10 cellular contexts compared by ENCODE assay signal in the genomic region with DNA sequence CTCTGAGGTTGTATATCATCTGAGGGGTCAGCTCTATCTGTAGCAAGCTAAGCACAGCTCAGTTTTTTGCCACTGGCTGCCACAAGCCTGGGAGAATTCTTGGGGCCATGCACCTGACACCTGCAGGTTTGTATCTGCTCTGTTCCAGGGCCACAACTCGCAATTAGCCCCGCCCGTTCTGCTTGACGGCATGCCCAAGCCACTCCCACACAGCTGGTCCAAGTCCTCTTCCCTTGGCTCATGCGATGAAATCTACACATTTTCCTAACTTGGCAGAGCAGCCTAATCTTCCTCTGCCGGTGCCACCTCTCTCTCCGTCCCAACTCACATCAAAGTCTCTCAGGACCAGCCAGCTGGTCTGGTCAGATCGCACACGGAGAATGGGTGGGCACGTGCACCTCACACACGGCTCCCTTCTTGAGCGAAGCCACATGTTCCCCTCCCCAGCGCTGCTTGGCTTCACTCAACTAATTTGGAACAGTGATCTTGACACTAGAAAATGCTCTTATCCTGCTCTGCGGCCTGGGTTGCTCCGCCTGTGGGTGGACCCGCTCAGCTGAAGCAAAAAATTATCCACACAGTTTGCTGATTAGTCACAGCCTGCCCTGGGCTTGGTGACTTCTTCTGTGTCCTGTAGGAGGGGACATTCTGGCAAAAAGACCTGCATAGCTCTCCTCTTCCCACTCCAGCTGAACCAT.
A peak's percentile ranks its signal among the peaks of the same experiment; 100 is the strongest.
DNase-seq lines count a peak whose midpoint lies in the region; ATAC-seq and TF ChIP-seq lines count a peak whose summit lies in the region.
"Had no signal": no experiment of that assay in that cellular context is flagged by ENCODE, and none has a peak within 500 bp of the region (broad histone marks: within the 10 kb centered on the region; RNA-seq: fewer than 3 reads in every experiment).

No MANE protein-coding gene starts in this region.

- WGBS in right cardiac atrium = 51% methylated on average over 16 of the region's 16 CpGs
- 70% methylated on average over 16 of the region's 16 CpGs for WGBS in esophagus muscularis mucosa

- no peak for TF ChIP-seq POLR2A in Peyer's patch (IDR thresholded peaks at IDR 0.05)
- TF ChIP-seq POLR2A in esophagus muscularis mucosa (IDR thresholded peaks at IDR 0.05; ENCODE audit: low read depth) = no peak

- H3K36me3 ChIP-seq in Peyer's patch (no peaks in the 10 kb centered on the region), esophagus muscularis mucosa (no peaks in the 10 kb centered on the region)
- H3K36me3 ChIP-seq: BLaER1 had no signal

- intact Hi-C loops in right cardiac atrium (cut with DNase I) = no loop called here
- intact Hi-C loops in esophagus muscularis mucosa (cut with DNase I) = no loop called here
- intact Hi-C loops in activated CD4-positive, alpha-beta memory T cell treated with anti-CD3 and anti-CD28 coated beads for 36 hours (cut with micrococcal nuclease) = no loop called here

- no peak overlapping the region for H3K4me3 Mint-ChIP-seq in activated CD4-positive, alpha-beta memory T cell treated with anti-CD3 and anti-CD28 coated beads for 36 hours
- H3K4me3 Mint-ChIP-seq in endothelial cell (ENCODE audit: unreplicated experiment) = no peak overlapping the region
- H3K4me3 Mint-ChIP-seq: activated T-cell treated with anti-CD3 and anti-CD28 coated beads, Interleukin-2, amount 50 U/mL, for 72 hours had no signal

- no peaks in the 10 kb centered on the region for H3K4me1 Mint-ChIP-seq in activated CD4-positive, alpha-beta memory T cell treated with anti-CD3 and anti-CD28 coated beads for 36 hours (ENCODE audit: low read depth)
- H3K4me1 Mint-ChIP-seq in endothelial cell (ENCODE audit: unreplicated experiment) = peaks cover 2% of the 10 kb centered on the region

- H3K9me3 ChIP-seq in Peyer's patch (no peaks in the 10 kb centered on the region), right cardiac atrium (ENCODE audit: control insufficient read depth, low read length) (no peaks in the 10 kb centered on the region), esophagus muscularis mucosa (no peaks in the 10 kb centered on the region)

- CTCF ChIA-PET in activated CD4-positive, alpha-beta memory T cell treated with anti-CD3 and anti-CD28 coated beads for 36 hours (lab: Charles Lee) = no interaction called here

- no peak for TF ChIP-seq EP300 in esophagus muscularis mucosa (IDR thresholded peaks at IDR 0.05)

- TF ChIP-seq CTCF in Peyer's patch (IDR thresholded peaks at IDR 0.05) (no peak), esophagus muscularis mucosa (IDR thresholded peaks at IDR 0.05) (no peak), endothelial cell (IDR thresholded peaks at IDR 0.05; ENCODE audit: unreplicated experiment) (no peak)

- DNase-seq in AG08396 (ENCODE audit: low spot score) (peak; percentile 63), Peyer's patch (peak in 2 of 3 donors; percentile 52 to 55), right cardiac atrium (peak; percentile 54 to 79 (median 66)), esophagus muscularis mucosa (ENCODE audit: extremely low spot score) (no peak), Ammon's horn (ENCODE audit: low spot score) (no peak), endothelial cell (ENCODE audit: low spot score) (no peak)
- no peak for DNase-seq in activated CD4-positive, alpha-beta memory T cell treated with anti-CD3 and anti-CD28 coated beads for 36 hours
- DNase-seq: activated T-cell treated with anti-CD3 and anti-CD28 coated beads, Interleukin-2, amount 50 U/mL, for 72 hours had no signal

- H3K27ac ChIP-seq in Peyer's patch (no peak overlapping the region), right cardiac atrium (ENCODE audit: low read length) (no peak overlapping the region), esophagus muscularis mucosa (replicated peaks in 1 of 4) (no peak overlapping the region)
- H3K27ac ChIP-seq: BLaER1 had no signal

- H3K4me1 ChIP-seq in Peyer's patch = peaks cover 0 to 5% (median 0%) of the 10 kb centered on the region in 4 donors
- no peaks in the 10 kb centered on the region for H3K4me1 ChIP-seq in right cardiac atrium (ENCODE audit: control insufficient read depth, insufficient read depth, low read length)
- peaks cover 0 to 9% (median 7%) of the 10 kb centered on the region in 4 donors for H3K4me1 ChIP-seq in esophagus muscularis mucosa
- H3K4me1 ChIP-seq: BLaER1 had no signal

- ATAC-seq in GM21619 (IDR thresholded peaks at IDR 0.05; ENCODE audit: unreplicated experiment) (peak; percentile 44), right cardiac atrium (peak; percentile 84 to 91)
- ATAC-seq: activated T-cell treated with anti-CD3 and anti-CD28 coated beads, Interleukin-2, amount 50 U/mL, for 72 hours had no signal

- no peaks in the 10 kb centered on the region for H3K27me3 ChIP-seq in Peyer's patch
- H3K27me3 ChIP-seq in right cardiac atrium (ENCODE audit: control insufficient read depth, insufficient read depth) = no peaks in the 10 kb centered on the region
- H3K27me3 ChIP-seq in esophagus muscularis mucosa = no peaks in the 10 kb centered on the region
- H3K27me3 ChIP-seq: BLaER1 had no signal

- no peaks in the 10 kb centered on the region for H3K9me3 Mint-ChIP-seq in activated CD4-positive, alpha-beta memory T cell treated with anti-CD3 and anti-CD28 coated beads for 36 hours
- H3K9me3 Mint-ChIP-seq in endothelial cell (ENCODE audit: unreplicated experiment) = no peaks in the 10 kb centered on the region

- H3K27me3 Mint-ChIP-seq in activated CD4-positive, alpha-beta memory T cell treated with anti-CD3 and anti-CD28 coated beads for 36 hours = peaks cover 9% of the 10 kb centered on the region
- H3K27me3 Mint-ChIP-seq in endothelial cell (ENCODE audit: unreplicated experiment) = no peaks in the 10 kb centered on the region

- H3K4me3 ChIP-seq in Peyer's patch (no peak overlapping the region), right cardiac atrium (ENCODE audit: low read length) (no peak overlapping the region), esophagus muscularis mucosa (no peak overlapping the region)
- H3K4me3 ChIP-seq: BLaER1 had no signal

- H3K36me3 Mint-ChIP-seq in activated CD4-positive, alpha-beta memory T cell treated with anti-CD3 and anti-CD28 coated beads for 36 hours = no peaks in the 10 kb centered on the region
- no peaks in the 10 kb centered on the region for H3K36me3 Mint-ChIP-seq in endothelial cell (ENCODE audit: low read depth, unreplicated experiment)

- H3K27ac Mint-ChIP-seq in activated CD4-positive, alpha-beta memory T cell treated with anti-CD3 and anti-CD28 coated beads for 36 hours = no peak overlapping the region
- H3K27ac Mint-ChIP-seq in endothelial cell (ENCODE audit: unreplicated experiment) = no peak overlapping the region
- H3K27ac Mint-ChIP-seq: activated T-cell treated with anti-CD3 and anti-CD28 coated beads, Interleukin-2, amount 50 U/mL, for 72 hours had no signal

- POLR2A ChIA-PET in activated CD4-positive, alpha-beta memory T cell treated with anti-CD3 and anti-CD28 coated beads for 36 hours (lab: Charles Lee) = no interaction called here

Comparison
In these comparisons a context has a peak if more than half of its experiments do, and no peak if none do; other contexts are left out.
1. DNase-seq: peak in AG08396 (single experiment), Peyer's patch (2 of 3) and right cardiac atrium (3 of 3); none in esophagus muscularis mucosa (single experiment), Ammon's horn (single experiment), activated CD4-positive, alpha-beta memory T cell treated with anti-CD3 and anti-CD28 coated beads for 36 hours (single experiment) and endothelial cell (single experiment).